Comparison of ENCODE assay signal across 7 cellular contexts in genomic region chr6:41637179-41638001, GRCh38. TPM values are rescaled to one million over a fixed set of nuclear protein-coding genes. Genes with fewer than 3 reads are reported as not detected.
DNase-seq lines count a peak whose midpoint lies in the region; ATAC-seq, FAIRE-seq and TF ChIP-seq lines count a peak whose summit lies in the region.

No MANE protein-coding gene starts in this region.

- peak overlapping the region; percentile 80 for H3K9ac ChIP-seq in mammary epithelial cell (ENCODE audit: insufficient read depth, low read length)
- no peak overlapping the region for H3K9ac ChIP-seq in HepG2 (ENCODE audit: insufficient read depth, low read depth, low read length)

- dilution Hi-C loops in mammary epithelial cell (cut with HindIII; ENCODE audit: low sequenced_read_pairs) = no loop called here

- H3K36me3 ChIP-seq in mammary epithelial cell (ENCODE audit: insufficient read depth, low read length) (peaks cover 4% of the 10 kb centered on the region), HepG2 (replicated peaks in 1 of 2; ENCODE audit: control insufficient read depth in 1 of 2, insufficient read depth in 2 of 2, low read length in 2 of 2) (no peaks in the 10 kb centered on the region), stomach (no peaks in the 10 kb centered on the region)

- no peak for TF ChIP-seq CTCF in mammary epithelial cell (conservative IDR thresholded peaks at IDR 0.05 in 1 of 2, IDR thresholded peaks at IDR 0.05 in 1 of 2; ENCODE audit: extremely low read depth in 1 of 2, insufficient read depth in 1 of 2, low read depth in 1 of 2, low read length in 2 of 2)
- no peak for TF ChIP-seq CTCF in HepG2 (CRISPR knock-in tag; IDR thresholded peaks at IDR 0.05)
- TF ChIP-seq CTCF in stomach (IDR thresholded peaks at IDR 0.05) = no peak

- peaks cover 46% of the 10 kb centered on the region for H3K4me1 ChIP-seq in mammary epithelial cell (ENCODE audit: insufficient read depth, low read length)
- peaks cover 21% of the 10 kb centered on the region for H3K4me1 ChIP-seq in HepG2 (ENCODE audit: insufficient read depth, low read length)
- H3K4me1 ChIP-seq in stomach = peaks cover 24 to 38% (median 29%) of the 10 kb centered on the region in 4 donors

- BruUV-seq in mammary epithelial cell (replicated peaks; lab: Mats Ljungman, UMichigan) (TSS peak; percentile 57), HepG2 (replicated peaks; lab: Mats Ljungman, UMichigan) (no TSS peak)

- FAIRE-seq in HepG2 (lab: Jason Lieb, UNC) (no peak), frontal cortex (lab: Jason Lieb, UNC) (no peak)

- no peak for TF ChIP-seq POLR2A in HepG2 (IDR thresholded peaks at IDR 0.05; ENCODE audit: insufficient read depth in 1 of 2, low read depth in 2 of 2, low read length in 2 of 2)
- TF ChIP-seq POLR2A in stomach (IDR thresholded peaks at IDR 0.05) = no peak

- TF ChIP-seq RAD21 in HepG2 (CRISPR knock-in tag; IDR thresholded peaks at IDR 0.05) = no peak

- H3K27ac ChIP-seq in mammary epithelial cell (ENCODE audit: insufficient read depth, low read depth, low read length) = peak overlapping the region; percentile 83
- H3K27ac ChIP-seq in HepG2 (ENCODE audit: extremely low read length, insufficient read depth, low read length) = no peak overlapping the region
- H3K27ac ChIP-seq in stomach = peak overlapping the region in 4 of 5 donors; percentile 20 to 67 (median 60)

- H2AFZ ChIP-seq in mammary epithelial cell (ENCODE audit: low read depth, low read length) = peak overlapping the region; percentile 54
- H2AFZ ChIP-seq in HepG2 (ENCODE audit: low read length) = no peak overlapping the region

- in situ Hi-C loops in mammary epithelial cell (cut with MboI; ENCODE audit: low sequenced_read_pairs in 2 of 2) (no loop called here), HepG2 (cut with HindIII; ENCODE audit: extremely low pct_ligation_motif_present, low pct_unique_long_range_greater_than_20kb) (no loop called here)

- intact Hi-C loops in mammary epithelial cell (cut with micrococcal nuclease) = loop anchor here (1.0 kb wide), 2 partner anchors 34 to 45 kb away; no protein-coding TSS in a partner anchor
- intact Hi-C loops in HepG2 (cut with micrococcal nuclease; ENCODE audit: unreplicated experiment) = no loop called here
- intact Hi-C loops in stomach (cut with DNase I; ENCODE audit: low total_unique reads) = no loop called here

- WGBS in mammary epithelial cell (ENCODE audit: low coverage, missing lambda C conversion rate) = 2% methylated on average over 29 of the region's 57 CpGs
- WGBS in HepG2 (ENCODE audit: low lambda C conversion rate) = 56% methylated on average over 30 of the region's 57 CpGs
- WGBS in stomach, 5 donors = 6 to 11% (median 7%) methylated on average over 19 to 57 of the region's 57 CpGs

- POLR2A ChIA-PET in HepG2 (lab: Yijun Ruan, JAX) = no interaction called here

- DNase-seq in LoVo (ENCODE audit: low spot score) = peak; percentile 31
- DNase-seq in mammary epithelial cell = peak; percentile 46
- DNase-seq in HepG2 (ENCODE audit: low spot score) = no peak
- peak; percentile 41 for DNase-seq in stomach
- DNase-seq in occipital lobe (lab: John Stamatoyannopoulos, UW) = no peak
- no peak for DNase-seq in frontal cortex (ENCODE audit: low spot score in 2 of 2)
- no peak for DNase-seq in AML-193 (lab: John Stamatoyannopoulos, UW)

- H3K27me3 ChIP-seq in mammary epithelial cell (ENCODE audit: insufficient read depth, low read length) = no peaks in the 10 kb centered on the region
- H3K27me3 ChIP-seq in HepG2 (ENCODE audit: control insufficient read depth in 1 of 2, insufficient read depth in 2 of 2, low read length in 2 of 2) = peaks cover 10 to 85% of the 10 kb centered on the region in 2 experiments
- peaks cover 7 to 64% (median 28%) of the 10 kb centered on the region in 3 donors for H3K27me3 ChIP-seq in stomach

- H3K4me2 ChIP-seq in mammary epithelial cell (ENCODE audit: insufficient read depth, low read depth, low read length) = peak overlapping the region; percentile 95
- peak overlapping the region; percentile 50; the same call in 1 of the 2 replicates for H3K4me2 ChIP-seq in HepG2 (ENCODE audit: low read depth, low read length)

- H3K79me2 ChIP-seq in mammary epithelial cell (ENCODE audit: insufficient read depth, low read length) (peaks cover 55% of the 10 kb centered on the region), HepG2 (ENCODE audit: insufficient read depth, low read length) (no peaks in the 10 kb centered on the region)

- TF ChIP-seq EP300 in HepG2 (IDR thresholded peaks at IDR 0.05; ENCODE audit: low read depth in 2 of 2, low read length in 2 of 2) (no peak), HepG2 (CRISPR knock-in tag; IDR thresholded peaks at IDR 0.05; ENCODE audit: borderline replicate concordance) (no peak), stomach (IDR thresholded peaks at IDR 0.05) (no peak)

- no peaks in the 10 kb centered on the region for H4K20me1 ChIP-seq in mammary epithelial cell (ENCODE audit: insufficient read depth, low read length)
- no peaks in the 10 kb centered on the region for H4K20me1 ChIP-seq in HepG2 (ENCODE audit: insufficient read depth, low read length)

- peak overlapping the region; percentile 54 to 80 (median 76) for H3K4me3 ChIP-seq in mammary epithelial cell (replicated peaks in 1 of 3; ENCODE audit: insufficient read depth in 1 of 3, low read depth in 2 of 3, low read length in 3 of 3)
- H3K4me3 ChIP-seq in HepG2 (replicated peaks in 1 of 3; ENCODE audit: insufficient read depth in 1 of 3, low read depth in 2 of 3, low read length in 3 of 3) = no peak overlapping the region
- peak overlapping the region; percentile 45 to 60 (median 48) for H3K4me3 ChIP-seq in stomach

- ATAC-seq in HepG2 = no peak

- H3K9me3 ChIP-seq in mammary epithelial cell (replicated peaks; ENCODE audit: insufficient read depth, low read length) = no peaks in the 10 kb centered on the region
- H3K9me3 ChIP-seq in HepG2 (ENCODE audit: low read length) = no peaks in the 10 kb centered on the region
- no peaks in the 10 kb centered on the region for H3K9me3 ChIP-seq in stomach

- CTCF ChIA-PET in mammary epithelial cell (lab: Charles Lee; ENCODE audit: low non-redundant PET) (no interaction called here), HepG2 (lab: Yijun Ruan, JAX; ENCODE audit: low intra/inter-chr PET ratio, low total read pairs) (no interaction called here)

TF ChIP-seq in HepG2, 621 proteins besides CTCF, POLR2A, EP300 and RAD21:
- TF ChIP-seq REXO4 (CRISPR knock-in tag; IDR thresholded peaks at IDR 0.05; ENCODE audit: borderline replicate concordance) (no peak), ZNF496 (CRISPR knock-in tag; IDR thresholded peaks at IDR 0.05; ENCODE audit: insufficient replicate concordance) (no peak), RFXAP (CRISPR knock-in tag; IDR thresholded peaks at IDR 0.05; ENCODE audit: borderline replicate concordance) (no peak), AGO1 (IDR thresholded peaks at IDR 0.05; ENCODE audit: low read depth, low read length, poor library complexity, severe bottlenecking) (peak; percentile 29)

RNA-seq across cellular contexts. Expression of gene MDFI, which starts 0.9 kb away (rescaled TPM):
- total RNA-seq in mammary epithelial cell (100 to 1,000 TPM; 137 to 163 TPM), HepG2 (2016; rRNA removed; fragmentation: Illumina TruSeq; extraction: Trizol) (not detected in 2 replicates), stomach (1 to 10 TPM in 4 of 5 donors, not detected in 1; 4.1 to 8.3 (median 6.6) TPM), occipital lobe (11.7 TPM), frontal cortex (11.4 TPM)
- polyA plus RNA-seq in mammary epithelial cell (121 TPM), HepG2 (2011; rRNA removed) (0.28 and 0.30 TPM in 2 replicates), stomach (10 to 100 TPM in 2 of 3 donors, 1 to 10 TPM in 1; 3.7 to 17.2 (median 14.9) TPM)
- 32.9 TPM for polyA minus RNA-seq in mammary epithelial cell
- total RNA-seq in HepG2 (2016; cell fraction: cytosol; rRNA removed; fragmentation: Illumina TruSeq; extraction: Trizol; ENCODE audit: low read depth) = not detected in 2 replicates
- not detected in 2 replicates for total RNA-seq in HepG2 (2016; cell fraction: insoluble cytoplasmic fraction; rRNA removed; fragmentation: Illumina TruSeq; extraction: Trizol)
- not detected in 2 replicates for total RNA-seq in HepG2 (2016; cell fraction: membrane; rRNA removed; fragmentation: Illumina TruSeq; extraction: Trizol)
- total RNA-seq in HepG2 (2016; cell fraction: nucleus; rRNA removed; fragmentation: Illumina TruSeq; extraction: Trizol) = not detected in 2 replicates
- 0.38 and 0.42 TPM in 2 replicates for polyA plus RNA-seq in HepG2 (2011; cell fraction: cytosol; rRNA removed)
- polyA plus RNA-seq in HepG2 (2011; cell fraction: nucleus; rRNA removed) = 0.23 and 0.29 TPM in 2 replicates
- 0.19 TPM in 1 of 2 replicates, not detected in the other for polyA plus RNA-seq in HepG2 (2012)
- 0.57 TPM in 1 of 2 replicates, not detected in the other for polyA plus RNA-seq in HepG2 (2016; cell fraction: cytosol; fragmentation: Illumina TruSeq; extraction: Trizol; ENCODE audit: low read depth)
- polyA plus RNA-seq in HepG2 (2016; cell fraction: insoluble cytoplasmic fraction; fragmentation: Illumina TruSeq; extraction: Trizol; ENCODE audit: low read depth) = not detected in 2 replicates
- not detected in 2 replicates for polyA plus RNA-seq in HepG2 (2016; cell fraction: membrane; fragmentation: Illumina TruSeq; extraction: Trizol; ENCODE audit: low read depth)
- polyA plus RNA-seq in HepG2 (2016; cell fraction: nucleus; fragmentation: Illumina TruSeq; extraction: Trizol; ENCODE audit: insufficient read depth, low read depth) = not detected in 2 replicates
- polyA minus RNA-seq in HepG2 (2011; rRNA and poly(A)+ RNA removed; ENCODE audit: low replicate concordance) = 0.18 TPM in 1 of 2 replicates, not detected in the other
- not detected in 2 replicates for polyA minus RNA-seq in HepG2 (2011; cell fraction: cytosol; rRNA and poly(A)+ RNA removed)
- not detected in 2 replicates for polyA minus RNA-seq in HepG2 (2011; cell fraction: nucleus; rRNA and poly(A)+ RNA removed)

Comparison
In these comparisons a context has a peak if more than half of its experiments do, and no peak if none do; other contexts are left out.
1. DNase-seq: peak in LoVo (single experiment), mammary epithelial cell (single experiment) and stomach (single experiment); none in HepG2 (single experiment), occipital lobe (single experiment), frontal cortex (0 of 2) and AML-193 (0 of 2).
2. H3K4me3 ChIP-seq: peak in mammary epithelial cell (3 of 3) and stomach (4 of 4); none in HepG2 (0 of 3).
3. RNA of gene MDFI, which starts 0.9 kb away (total RNA-seq): 137 to 163 TPM in mammary epithelial cell; 11.7 TPM in occipital lobe (single experiment), 11.4 TPM in frontal cortex (single experiment), 4.1 to 8.3 TPM in stomach and not detected in HepG2; every median in the first group is over 10 times any median in the second.